In the genomic region with DNA sequence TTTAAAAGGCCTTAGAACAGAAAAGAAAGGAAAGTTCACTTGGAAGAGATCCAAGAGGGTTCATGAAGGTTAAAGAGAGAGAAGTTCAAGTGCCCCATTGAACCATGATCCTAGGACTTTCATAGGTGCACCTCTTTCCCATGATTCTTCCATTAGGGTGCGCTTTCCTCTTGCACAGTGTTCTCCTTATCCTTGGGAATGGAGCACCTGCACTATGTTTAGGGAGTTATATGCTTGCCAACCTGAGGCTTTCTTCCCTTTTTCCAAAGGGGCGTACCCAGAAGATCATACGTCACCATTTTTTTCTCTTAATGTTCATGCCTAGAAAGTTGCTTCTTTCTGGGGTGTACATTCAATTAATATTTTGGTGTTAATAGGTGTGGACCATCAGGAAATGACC, we compare ENCODE assay signal across 31 cellular contexts.
DNase-seq lines count a peak whose midpoint lies in the region; ATAC-seq, FAIRE-seq and TF ChIP-seq lines count a peak whose summit lies in the region.
"Had no signal": no experiment of that assay in that cellular context is flagged by ENCODE, and none has a peak within 500 bp of the region (broad histone marks: within the 10 kb centered on the region; RNA-seq: fewer than 3 reads in every experiment).

No MANE protein-coding gene starts in this region.

- H3K27me3 ChIP-seq in body of pancreas = no peaks in the 10 kb centered on the region
- H3K27me3 ChIP-seq in pancreas = no peaks in the 10 kb centered on the region
- H3K27me3 ChIP-seq: BE2C; BLaER1; BLaER1 treated with 17β-estradiol and CSF1 and Interleukin-3, amounts not matched to agents 10 nM and 100 nM had no signal

- H3K9me3 ChIP-seq in body of pancreas = no peaks in the 10 kb centered on the region
- H3K9me3 ChIP-seq in pancreas = no peaks in the 10 kb centered on the region
- H3K9me3 ChIP-seq: A549; BE2C; BLaER1; BLaER1 treated with 17β-estradiol and CSF1 and Interleukin-3, amounts not matched to agents 10 nM and 100 nM; Caco-2 had no signal

- H3K4me3 ChIP-seq in body of pancreas (no peak overlapping the region), pancreas (no peak overlapping the region)
- H3K4me3 ChIP-seq: A549; BLaER1; BLaER1 treated with 17β-estradiol and CSF1 and Interleukin-3, amounts not matched to agents 10 nM and 100 nM had no signal

- ATAC-seq in body of pancreas (peak; percentile 45), pancreas (peak; percentile 40 to 90 (median 64)), GM18909 (IDR thresholded peaks at IDR 0.05; ENCODE audit: poor library complexity, unreplicated experiment) (no peak)
- ATAC-seq: A549; CD8-positive, alpha-beta T cell had no signal

- TF ChIP-seq CTCF in body of pancreas (IDR thresholded peaks at IDR 0.05) (no peak), pancreas (IDR thresholded peaks at IDR 0.05) (no peak)

- H3K4me1 ChIP-seq in body of pancreas (no peaks in the 10 kb centered on the region), pancreas (no peaks in the 10 kb centered on the region)
- H3K4me1 ChIP-seq: A549; BE2C; BLaER1; BLaER1 treated with 17β-estradiol and CSF1 and Interleukin-3, amounts not matched to agents 10 nM and 100 nM; Caco-2 had no signal

- TF ChIP-seq POLR2A in body of pancreas (IDR thresholded peaks at IDR 0.05) = no peak

- DNase-seq in body of pancreas = peak in 3 of 4 donors; percentile 16 to 23 (median 20)
- peak in 1 of 6 donors; percentile 20 for DNase-seq in pancreas
- DNase-seq in urothelium cell line (ENCODE audit: low spot score) = no peak
- DNase-seq: 8988T; ACHN; AML-193; BE2C; C1 segment of cervical spinal cord; Caco-2; Calu3; CD4-positive, alpha-beta memory T cell; CD4-positive, alpha-beta T cell; CD4-positive, CD25-positive, alpha-beta regulatory T cell; CD8-positive, alpha-beta memory T cell; CD8-positive, alpha-beta T cell; COR-L47; DMS 273 treated with DMSO at 0.1 percent for 48 hours; DMS153; DMS53; DMS79; DMS79 treated with DMSO at 0.1 percent for 48 hours; DND-41; EL had no signal

- H3K36me3 ChIP-seq in body of pancreas (replicated peaks in 1 of 2; ENCODE audit: insufficient read depth in 1 of 2, low read depth in 2 of 2) (no peaks in the 10 kb centered on the region), pancreas (no peaks in the 10 kb centered on the region)
- H3K36me3 ChIP-seq: BE2C; BLaER1; BLaER1 treated with 17β-estradiol and CSF1 and Interleukin-3, amounts not matched to agents 10 nM and 100 nM had no signal

- WGBS in body of pancreas, 2 donors = 34 to 43% methylated on average over 3 of the region's 3 CpGs
- 28 to 35% methylated on average over 3 of the region's 3 CpGs for WGBS in pancreas, 2 donors

- H3K27ac ChIP-seq in body of pancreas (no peak overlapping the region), pancreas (no peak overlapping the region)
- H3K27ac ChIP-seq: 22Rv1; A549; BLaER1; BLaER1 treated with 17β-estradiol and CSF1 and Interleukin-3, amounts not matched to agents 10 nM and 100 nM; C4-2B had no signal

- FAIRE-seq in pancreas (lab: Jason Lieb, UNC) (no peak), urothelium cell line (lab: Jason Lieb, UNC) (no peak)
- FAIRE-seq: A204.1, A549, D721Med had no signal

- intact Hi-C loops in body of pancreas (cut with DNase I) (no loop called here), pancreas (cut with DNase I) (no loop called here)
